Comparison of ENCODE assay signal across 7 cellular contexts in genomic region chr3:32439421-32439820, GRCh38. TPM values are rescaled to one million over a fixed set of nuclear protein-coding genes. Genes with fewer than 3 reads are reported as not detected.
DNase-seq lines count a peak whose midpoint lies in the region; ATAC-seq and TF ChIP-seq lines count a peak whose summit lies in the region.
"Not testable (repeated sequence)": the region's sequence is repeated elsewhere in the genome, so short reads cannot be mapped to it uniquely, and the experiment has no call there.

No MANE protein-coding gene starts in this region.

- H3K36me3 ChIP-seq in OCI-LY1 (ENCODE audit: insufficient read depth, low read length): peaks cover 18% of the 10 kb centered on the region
- H3K36me3 ChIP-seq in right atrium auricular region: not testable (repeated sequence)

- peak; percentile 30 for DNase-seq in activated CD8-positive, alpha-beta memory T cell treated with anti-CD3 and anti-CD28 coated beads, Interleukin-2, amount 50 U/mL, for 48 hours
- peak; percentile 9 for DNase-seq in right atrium auricular region (ENCODE audit: low spot score)

- TF ChIP-seq CTCF in OCI-LY1 (IDR thresholded peaks at IDR 0.05; ENCODE audit: low read length); right atrium auricular region (IDR thresholded peaks at IDR 0.05): not testable (repeated sequence)

- not testable (repeated sequence) for H3K9me2 ChIP-seq in OCI-LY1 (ENCODE audit: low read depth, low read length)

- H3K4me2 ChIP-seq in OCI-LY1 (ENCODE audit: low read length): peak overlapping the region; percentile 37; the same call in 1 of the 2 replicates

- H3K27me3 ChIP-seq in OCI-LY1 (ENCODE audit: insufficient read depth, low read length); right atrium auricular region: not testable (repeated sequence)

- H3F3A ChIP-seq in OCI-LY1 (ENCODE audit: insufficient read depth, low read length): not testable (repeated sequence)

- H3K79me2 ChIP-seq in OCI-LY1 (ENCODE audit: insufficient read depth, low read length): not testable (repeated sequence)

- peak; percentile 16 for ATAC-seq in GM18867 (IDR thresholded peaks at IDR 0.05; ENCODE audit: unreplicated experiment)
- peak; percentile 24 for ATAC-seq in GM21360 (IDR thresholded peaks at IDR 0.05; ENCODE audit: unreplicated experiment)
- ATAC-seq in HG02678 (IDR thresholded peaks at IDR 0.05; ENCODE audit: unreplicated experiment): peak; percentile 13
- peak; percentile 26 for ATAC-seq in HG03135 (IDR thresholded peaks at IDR 0.05; ENCODE audit: unreplicated experiment)

- H3K4me3 ChIP-seq in OCI-LY1 (ENCODE audit: low read depth, low read length, poor library complexity, severe bottlenecking); right atrium auricular region: not testable (repeated sequence)

- not testable (repeated sequence) for H2AFZ ChIP-seq in OCI-LY1 (ENCODE audit: low read length)

- H3K9me3 ChIP-seq in OCI-LY1 (ENCODE audit: low read length); right atrium auricular region: not testable (repeated sequence)

- H4K20me1 ChIP-seq in OCI-LY1 (ENCODE audit: insufficient read depth, low read length): not testable (repeated sequence)

- peak overlapping the region; percentile 66 for H3K27ac ChIP-seq in OCI-LY1 (ENCODE audit: low read depth, low read length, poor library complexity, severe bottlenecking)
- not testable (repeated sequence) for H3K27ac ChIP-seq in right atrium auricular region

- H3K4me1 ChIP-seq in OCI-LY1 (ENCODE audit: insufficient read depth, low read length, severe bottlenecking) (peaks cover 63% of the 10 kb centered on the region), right atrium auricular region (peaks cover 0 to 10% of the 10 kb centered on the region in 2 donors)

- not testable (repeated sequence) for H3K9ac ChIP-seq in OCI-LY1 (ENCODE audit: low read length)

RNA-seq across cellular contexts. Expression of gene CMTM7, which starts 47.8 kb away (rescaled TPM):
- total RNA-seq in right atrium auricular region: 10 to 100 TPM in 1 of 2 donors, 1 to 10 TPM in 1; 8.2 to 10.5 TPM
